In genomic region chr16:85840395-85840794, GRCh38 we compare ENCODE assay signal across 5 cellular contexts. TPM values are rescaled to one million over a fixed set of nuclear protein-coding genes. Genes with fewer than 3 reads are reported as not detected.
"Had no signal": no experiment of that assay in that cellular context is flagged by ENCODE, and none has a peak within 500 bp of the region (broad histone marks: within the 10 kb centered on the region; RNA-seq: fewer than 3 reads in every experiment).

No MANE protein-coding gene starts in this region.

- H3K4me1 Mint-ChIP-seq: GM23338, H9 had no signal

- H3K27ac Mint-ChIP-seq: GM23338, H9 had no signal

- H3K4me3 Mint-ChIP-seq: GM23338, H9 had no signal

- H3K4me2 ChIP-seq: GM23338 had no signal

- H2AFZ ChIP-seq: GM23338 had no signal

- DNase-seq: H9, HCEC 1CT, IMR-90 had no signal

- H3K9me3 Mint-ChIP-seq: GM23338 had no signal

- ATAC-seq: GM23338, K562 had no signal

- H3K4me3 ChIP-seq: GM23338, K562 had no signal

RNA-seq across cellular contexts. Expression of gene IRF8, which starts 58.6 kb away (rescaled TPM):
- total RNA-seq: IMR-90 had no signal
- polyA plus RNA-seq: IMR-90 had no signal
